In the genomic region with DNA sequence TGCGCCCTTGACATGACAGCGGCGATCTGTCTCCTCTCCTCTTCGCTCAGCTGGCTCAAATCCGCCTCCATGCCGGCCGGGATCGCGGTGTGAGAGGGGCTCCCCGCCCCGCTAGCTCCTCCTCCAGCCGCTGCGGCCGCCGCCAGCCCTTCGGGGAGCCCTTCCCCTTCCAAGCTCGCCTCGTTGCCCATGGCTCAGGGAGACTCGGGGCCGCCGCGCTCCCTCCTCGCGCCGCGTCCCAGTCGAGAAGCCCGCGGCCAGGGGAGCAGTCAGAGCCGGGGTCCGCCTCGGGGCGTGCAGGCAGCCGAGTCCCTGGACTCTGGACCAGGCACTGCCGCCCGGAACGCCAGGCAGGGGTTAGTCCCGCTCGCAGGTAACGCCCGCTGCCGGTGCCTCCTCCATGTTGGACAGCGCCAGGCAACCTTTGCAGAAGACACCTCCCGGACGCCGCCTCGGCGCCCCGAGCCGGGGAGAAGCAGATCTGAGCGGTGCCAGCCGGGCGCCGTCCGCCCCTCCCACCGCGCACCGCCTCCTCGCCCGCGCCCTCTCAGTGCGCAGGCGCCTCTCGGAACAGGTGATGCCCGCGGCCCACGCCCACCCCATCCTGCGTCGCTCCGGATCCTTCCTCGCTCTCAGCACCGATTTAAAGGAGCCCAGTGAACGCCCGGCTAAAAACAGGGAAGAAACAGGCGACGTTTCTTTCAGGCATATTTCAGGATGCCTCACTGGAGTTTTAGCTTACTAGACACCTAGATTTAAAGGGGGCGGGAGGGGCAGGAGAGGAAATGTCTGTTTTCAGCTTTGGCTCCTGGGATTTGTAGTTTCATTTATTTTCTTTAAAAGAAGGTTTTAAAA, we compare ENCODE assay signal across 8 cellular contexts. TPM values are rescaled to one million over a fixed set of nuclear protein-coding genes. Genes with fewer than 3 reads are reported as not detected.
A peak's percentile ranks its signal among the peaks of the same experiment; 100 is the strongest.
DNase-seq lines count a peak whose midpoint lies in the region; ATAC-seq and TF ChIP-seq lines count a peak whose summit lies in the region.

A gene with protein sequence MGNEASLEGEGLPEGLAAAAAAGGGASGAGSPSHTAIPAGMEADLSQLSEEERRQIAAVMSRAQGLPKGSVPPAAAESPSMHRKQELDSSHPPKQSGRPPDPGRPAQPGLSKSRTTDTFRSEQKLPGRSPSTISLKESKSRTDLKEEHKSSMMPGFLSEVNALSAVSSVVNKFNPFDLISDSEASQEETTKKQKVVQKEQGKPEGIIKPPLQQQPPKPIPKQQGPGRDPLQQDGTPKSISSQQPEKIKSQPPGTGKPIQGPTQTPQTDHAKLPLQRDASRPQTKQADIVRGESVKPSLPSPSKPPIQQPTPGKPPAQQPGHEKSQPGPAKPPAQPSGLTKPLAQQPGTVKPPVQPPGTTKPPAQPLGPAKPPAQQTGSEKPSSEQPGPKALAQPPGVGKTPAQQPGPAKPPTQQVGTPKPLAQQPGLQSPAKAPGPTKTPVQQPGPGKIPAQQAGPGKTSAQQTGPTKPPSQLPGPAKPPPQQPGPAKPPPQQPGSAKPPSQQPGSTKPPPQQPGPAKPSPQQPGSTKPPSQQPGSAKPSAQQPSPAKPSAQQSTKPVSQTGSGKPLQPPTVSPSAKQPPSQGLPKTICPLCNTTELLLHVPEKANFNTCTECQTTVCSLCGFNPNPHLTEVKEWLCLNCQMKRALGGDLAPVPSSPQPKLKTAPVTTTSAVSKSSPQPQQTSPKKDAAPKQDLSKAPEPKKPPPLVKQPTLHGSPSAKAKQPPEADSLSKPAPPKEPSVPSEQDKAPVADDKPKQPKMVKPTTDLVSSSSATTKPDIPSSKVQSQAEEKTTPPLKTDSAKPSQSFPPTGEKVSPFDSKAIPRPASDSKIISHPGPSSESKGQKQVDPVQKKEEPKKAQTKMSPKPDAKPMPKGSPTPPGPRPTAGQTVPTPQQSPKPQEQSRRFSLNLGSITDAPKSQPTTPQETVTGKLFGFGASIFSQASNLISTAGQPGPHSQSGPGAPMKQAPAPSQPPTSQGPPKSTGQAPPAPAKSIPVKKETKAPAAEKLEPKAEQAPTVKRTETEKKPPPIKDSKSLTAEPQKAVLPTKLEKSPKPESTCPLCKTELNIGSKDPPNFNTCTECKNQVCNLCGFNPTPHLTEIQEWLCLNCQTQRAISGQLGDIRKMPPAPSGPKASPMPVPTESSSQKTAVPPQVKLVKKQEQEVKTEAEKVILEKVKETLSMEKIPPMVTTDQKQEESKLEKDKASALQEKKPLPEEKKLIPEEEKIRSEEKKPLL (N-terminal part only) (minus strand): TSS at position 483 of the 855 bp plus-strand sequence. CDS start 292 bp downstream, at position 191.

- H4K20me1 ChIP-seq in PC-9 (ENCODE audit: insufficient read depth) (no peaks in the 10 kb centered on the region), osteoblast (ENCODE audit: insufficient read depth, low read length) (no peaks in the 10 kb centered on the region)

- H3K4me1 ChIP-seq in PC-9 (replicated peaks; ENCODE audit: insufficient read depth) (peaks cover 18% of the 10 kb centered on the region), osteoblast (ENCODE audit: insufficient read depth, low read length) (no peaks in the 10 kb centered on the region), upper lobe of left lung (peaks cover 0 to 11% (median 4%) of the 10 kb centered on the region in 4 donors)

- peaks cover 12% of the 10 kb centered on the region for H3K27me3 Mint-ChIP-seq in IgD-negative memory B cell
- H3K27me3 Mint-ChIP-seq in activated naive CD4-positive, alpha-beta T cell treated with anti-CD3 and anti-CD28 coated beads, Interleukin-2, amount 50 U/mL, for 24 hours = peaks cover 13% of the 10 kb centered on the region

- H3K4me3 ChIP-seq in PC-9 (peak within 1 kb of the TSS; percentile 98), osteoblast (ENCODE audit: insufficient read depth, low read length) (peak within 1 kb of the TSS; percentile 36), upper lobe of left lung (peak within 1 kb of the TSS; percentile 16 to 63 (median 60))

- TF ChIP-seq POLR2A in upper lobe of left lung (IDR thresholded peaks at IDR 0.05) = peak in 1 of 4 donors; percentile 64

- H3K4me1 Mint-ChIP-seq in IgD-negative memory B cell = peaks cover 0 to 5% (median 4%) of the 10 kb centered on the region in 3 donors
- no peaks in the 10 kb centered on the region for H3K4me1 Mint-ChIP-seq in activated naive CD4-positive, alpha-beta T cell treated with anti-CD3 and anti-CD28 coated beads, Interleukin-2, amount 50 U/mL, for 24 hours

- POLR2A ChIA-PET in PC-9 (lab: Charles Lee; ENCODE audit: unreplicated experiment) = no interaction called here

- no peak for TF ChIP-seq EP300 in upper lobe of left lung (IDR thresholded peaks at IDR 0.05)

- peaks cover 8% of the 10 kb centered on the region; the same call in 1 of the 2 replicates for H3F3A ChIP-seq in PC-9 (ENCODE audit: insufficient read depth, low read depth)

- DNase-seq in DMS 273 (lab: John Stamatoyannopoulos, UW; ENCODE audit: unreplicated experiment) (peak; percentile 99), PC-9 (peak; percentile 87 to 98), head of caudate nucleus (peak; percentile 50 to 92 (median 82)), osteoblast (ENCODE audit: insufficient read length, low spot score, missing footprints) (peak; percentile 50), upper lobe of left lung (peak; percentile 85 to 95)

- no peak within 1 kb of the TSS for H3K27ac Mint-ChIP-seq in IgD-negative memory B cell
- no peak within 1 kb of the TSS for H3K27ac Mint-ChIP-seq in activated naive CD4-positive, alpha-beta T cell treated with anti-CD3 and anti-CD28 coated beads, Interleukin-2, amount 50 U/mL, for 24 hours

- H3K36me3 ChIP-seq in PC-9 (ENCODE audit: low read depth) = no peaks in the 10 kb centered on the region
- no peaks in the 10 kb centered on the region for H3K36me3 ChIP-seq in osteoblast (ENCODE audit: insufficient read depth, low read length)
- no peaks in the 10 kb centered on the region for H3K36me3 ChIP-seq in upper lobe of left lung

- 1 to 3% methylated on average over 14 to 27 of the region's 77 CpGs for WGBS in upper lobe of left lung, 2 donors

- CTCF ChIA-PET in PC-9 (lab: Charles Lee) = interaction anchor here (0.5 kb wide), 1 partner anchor 175 kb away, joined by 3 read pairs; no protein-coding TSS in a partner anchor

- intact Hi-C loops in PC-9 (cut with micrococcal nuclease; ENCODE audit: unreplicated experiment) = loop anchor here (5.0 to 10.0 kb wide), 4 partner anchors 110 to 418 kb away; no protein-coding TSS in a partner anchor
- intact Hi-C loops in head of caudate nucleus (cut with DNase I) = no loop called here

- H3K79me2 ChIP-seq in PC-9 (ENCODE audit: low read depth) = no peaks in the 10 kb centered on the region
- H3K79me2 ChIP-seq in osteoblast (ENCODE audit: insufficient read depth, low read length) = no peaks in the 10 kb centered on the region

- H3K27me3 ChIP-seq in PC-9 (ENCODE audit: insufficient read depth, low read depth) (no peaks in the 10 kb centered on the region), osteoblast (ENCODE audit: insufficient read depth, low read length) (peaks cover 5% of the 10 kb centered on the region), upper lobe of left lung (no peaks in the 10 kb centered on the region)

- BruUV-seq in PC-9 (replicated peaks; lab: Mats Ljungman, UMichigan) = no TSS peak

- H3K9me2 ChIP-seq in PC-9 (ENCODE audit: insufficient read depth) = no peaks in the 10 kb centered on the region

- H3K36me3 Mint-ChIP-seq in IgD-negative memory B cell = no peaks in the 10 kb centered on the region
- H3K36me3 Mint-ChIP-seq in activated naive CD4-positive, alpha-beta T cell treated with anti-CD3 and anti-CD28 coated beads, Interleukin-2, amount 50 U/mL, for 24 hours = no peaks in the 10 kb centered on the region

- H3K9me3 Mint-ChIP-seq in IgD-negative memory B cell = peaks cover 2 to 4% (median 3%) of the 10 kb centered on the region in 3 donors
- no peaks in the 10 kb centered on the region for H3K9me3 Mint-ChIP-seq in activated naive CD4-positive, alpha-beta T cell treated with anti-CD3 and anti-CD28 coated beads, Interleukin-2, amount 50 U/mL, for 24 hours

- peak within 1 kb of the TSS; percentile 97 for H2AFZ ChIP-seq in PC-9
- peak within 1 kb of the TSS; percentile 47 for H2AFZ ChIP-seq in osteoblast (ENCODE audit: low read length)

- ATAC-seq in GM21717 (IDR thresholded peaks at IDR 0.05; ENCODE audit: unreplicated experiment) (peak; percentile 69), upper lobe of left lung (ENCODE audit: low FRiP score in 2 of 2) (peak; percentile 90 to 99)

- H3K9me3 ChIP-seq in PC-9 (ENCODE audit: insufficient read depth, low read depth) = no peaks in the 10 kb centered on the region
- no peaks in the 10 kb centered on the region for H3K9me3 ChIP-seq in osteoblast (ENCODE audit: low read depth, low read length)
- no peaks in the 10 kb centered on the region for H3K9me3 ChIP-seq in upper lobe of left lung

- H3K4me2 ChIP-seq in PC-9 (peak within 1 kb of the TSS; percentile 88), osteoblast (ENCODE audit: insufficient read depth, low read length) (peak within 1 kb of the TSS; percentile 60)

- H3K27ac ChIP-seq in PC-9 = peak within 1 kb of the TSS; percentile 70
- H3K27ac ChIP-seq in osteoblast (ENCODE audit: low read depth, low read length) = no peak within 1 kb of the TSS
- peak within 1 kb of the TSS; percentile 48 to 82 (median 67) for H3K27ac ChIP-seq in upper lobe of left lung

- H3K4me3 Mint-ChIP-seq in IgD-negative memory B cell = peak within 1 kb of the TSS; percentile 34 to 84 (median 72)
- peak within 1 kb of the TSS; percentile 59 for H3K4me3 Mint-ChIP-seq in activated naive CD4-positive, alpha-beta T cell treated with anti-CD3 and anti-CD28 coated beads, Interleukin-2, amount 50 U/mL, for 24 hours

- TF ChIP-seq CTCF in PC-9 (conservative IDR thresholded peaks at IDR 0.05) (no peak), osteoblast (IDR thresholded peaks at IDR 0.05; ENCODE audit: extremely low read depth, low read depth, low read length) (no peak), upper lobe of left lung (IDR thresholded peaks at IDR 0.05) (no peak)

RNA-seq across cellular contexts. Expression of the gene that starts here (rescaled TPM):
- not detected for polyA plus RNA-seq in IgD-negative memory B cell
- 2.6 and 4.0 TPM in 2 replicates for total RNA-seq in PC-9 (2021)
- under 0.01 and 0.36 TPM in 2 replicates for total RNA-seq in osteoblast
- 10 to 100 TPM in 3 of 6 donors, 1 to 10 TPM in 3; 3.0 to 19.8 (median 8.6) TPM for total RNA-seq in upper lobe of left lung

Comparison
In these comparisons a context has a peak if more than half of its experiments do, and no peak if none do; other contexts are left out.
1. Peak in DNase-seq, H3K4me3 ChIP-seq and H3K4me2 ChIP-seq in osteoblast; RNA of the gene not detected or under 1 TPM.
2. H3K4me3 ChIP-seq: peak in every context shown above with its lines; median percentile 98 in PC-9; 60 in upper lobe of left lung; 36 in osteoblast.